16 cellular contexts compared by ENCODE assay signal in the genomic region with DNA sequence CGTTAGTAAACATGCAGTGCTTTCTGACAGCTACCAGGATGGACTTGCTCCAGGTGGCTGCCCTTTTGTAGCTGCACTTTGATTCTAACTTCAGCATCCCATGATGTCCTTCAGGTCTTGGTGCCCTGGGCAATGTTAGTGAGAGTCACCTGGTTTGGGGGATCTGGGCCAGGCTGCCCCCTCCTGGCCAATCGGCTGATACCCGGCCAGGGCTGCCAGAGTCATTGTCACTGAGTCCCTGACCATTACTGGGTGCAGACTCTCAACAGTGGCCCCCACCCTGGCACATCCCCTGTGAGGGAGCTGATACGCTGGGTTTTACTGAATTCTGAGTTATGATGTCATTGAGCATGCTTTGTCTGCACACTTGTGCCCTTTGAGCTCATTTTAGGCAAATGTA. TPM values are rescaled to one million over a fixed set of nuclear protein-coding genes. Genes with fewer than 3 reads are reported as not detected.
"Had no signal": no experiment of that assay in that cellular context is flagged by ENCODE, and none has a peak within 500 bp of the region (broad histone marks: within the 10 kb centered on the region; RNA-seq: fewer than 3 reads in every experiment).

No MANE protein-coding gene starts in this region.

RNA-seq across cellular contexts. Expression of gene NUTM2G, which starts 13.5 kb away (rescaled TPM):
- total RNA-seq: cerebellum; colonic mucosa; dermis blood vessel endothelial cell; frontal cortex; glomerular endothelial cell; heart left ventricle; left ventricle myocardium inferior; lung; naive thymus-derived CD4-positive, alpha-beta T cell; osteocyte; posterior vena cava; right atrium auricular region; temporal lobe; upper lobe of left lung; vagina had no signal
- polyA plus RNA-seq: heart left ventricle, lung, small intestine had no signal
